In genomic region chr12:9468998-9469397, GRCh38 we compare ENCODE assay signal across 8 cellular contexts.
DNase-seq lines count a peak whose midpoint lies in the region; ATAC-seq, FAIRE-seq and TF ChIP-seq lines count a peak whose summit lies in the region.
"Not testable (repeated sequence)": the region's sequence is repeated elsewhere in the genome, so short reads cannot be mapped to it uniquely, and the experiment has no call there.

No MANE protein-coding gene starts in this region.

- intact Hi-C loops in esophagus squamous epithelium (cut with DNase I); kidney (cut with DNase I); aorta (cut with DNase I): not testable (repeated sequence)

- H3K79me2 ChIP-seq in MM.1S (ENCODE audit: low read length), result not testable (repeated sequence)

- not testable (repeated sequence) for H3K27me3 Mint-ChIP-seq in progenitor cell of endocrine pancreas

- not testable (repeated sequence) for H3K27me3 ChIP-seq in MM.1S (replicated peaks; ENCODE audit: insufficient read depth, low read length); esophagus squamous epithelium; aorta (ENCODE audit: control insufficient read depth in 1 of 2, insufficient read depth in 2 of 2, low read length in 1 of 2)

- in situ Hi-C loops in G401 (cut with HindIII; ENCODE audit: low sequenced_read_pairs), result not testable (repeated sequence)

- H3K9ac ChIP-seq in MM.1S (ENCODE audit: low read length); kidney (ENCODE audit: low read length in 2 of 2): not testable (repeated sequence)

- H3K4me1 ChIP-seq in MM.1S (ENCODE audit: low read length); esophagus squamous epithelium; kidney (ENCODE audit: control insufficient read depth in 1 of 2, insufficient read depth in 1 of 2, low read depth in 1 of 2, low read length in 2 of 2); aorta (ENCODE audit: control insufficient read depth in 1 of 2, insufficient read depth in 2 of 2, low read length in 2 of 2): not testable (repeated sequence)

- TF ChIP-seq CTCF in MM.1S (IDR thresholded peaks at IDR 0.05; ENCODE audit: low read length) (peak; percentile 28), esophagus squamous epithelium (IDR thresholded peaks at IDR 0.05) (peak in 5 of 6 experiments; percentile 43 to 62 (median 54)), kidney (IDR thresholded peaks at IDR 0.05; ENCODE audit: borderline replicate concordance, extremely low read depth, insufficient read depth) (peak; percentile 20), progenitor cell of endocrine pancreas (IDR thresholded peaks at IDR 0.05; ENCODE audit: unreplicated experiment) (peak; percentile 63)

- H3K9me2 ChIP-seq in MM.1S (replicated peaks; ENCODE audit: insufficient read depth, low read length), result not testable (repeated sequence)

- not testable (repeated sequence) for H3K4me3 ChIP-seq in MM.1S (ENCODE audit: low read length); esophagus squamous epithelium; kidney (ENCODE audit: low read length in 2 of 2); aorta (ENCODE audit: low read length in 2 of 2)

- not testable (repeated sequence) for TF ChIP-seq POLR2A in esophagus squamous epithelium (IDR thresholded peaks at IDR 0.05)

- peak; percentile 18 for DNase-seq in G401 (ENCODE audit: low spot score)
- DNase-seq in MM.1S, result peak; percentile 22
- peak; percentile 29 for DNase-seq in SK-N-DZ (ENCODE audit: low spot score)
- DNase-seq in activated effector memory CD4-positive, alpha-beta T cell treated with anti-CD3 and anti-CD28 coated beads, Interleukin-2, amount 50 U/mL, for 16 hours, result peak; percentile 68
- not testable (repeated sequence) for DNase-seq in esophagus squamous epithelium (lab: John Stamatoyannopoulos, UW)
- peak; percentile 74 for DNase-seq in kidney
- peak; percentile 45 for DNase-seq in progenitor cell of endocrine pancreas (ENCODE audit: low spot score, unreplicated experiment)
- peak; percentile 70 to 77 for DNase-seq in aorta

- H3K4me2 ChIP-seq in MM.1S (ENCODE audit: low read depth, low read length), result not testable (repeated sequence)

- ATAC-seq in aorta (ENCODE audit: low FRiP score), result not testable (repeated sequence)

- not testable (repeated sequence) for H3K36me3 Mint-ChIP-seq in progenitor cell of endocrine pancreas (ENCODE audit: insufficient read depth)

- not testable (repeated sequence) for H3K27ac Mint-ChIP-seq in progenitor cell of endocrine pancreas

- not testable (repeated sequence) for H3K9me3 Mint-ChIP-seq in progenitor cell of endocrine pancreas (ENCODE audit: low read depth)

- H3K36me3 ChIP-seq in MM.1S (replicated peaks; ENCODE audit: insufficient read depth, low read length); esophagus squamous epithelium; kidney (ENCODE audit: control insufficient read depth in 1 of 2, insufficient read depth in 2 of 2, low read length in 2 of 2); aorta (ENCODE audit: control insufficient read depth in 1 of 2, insufficient read depth in 2 of 2, low read length in 1 of 2): not testable (repeated sequence)

- not testable (repeated sequence) for FAIRE-seq in kidney (lab: Jason Lieb, UNC)

- not testable (repeated sequence) for H3K27ac ChIP-seq in MM.1S (ENCODE audit: low read length); esophagus squamous epithelium; kidney (ENCODE audit: low read depth in 2 of 2, low read length in 2 of 2); aorta (ENCODE audit: low read depth in 1 of 2, low read length in 2 of 2)

- H3F3A ChIP-seq in MM.1S (ENCODE audit: insufficient read depth, low read length), result not testable (repeated sequence)

- not testable (repeated sequence) for H4K20me1 ChIP-seq in MM.1S (ENCODE audit: insufficient read depth, low read length)

- H3K4me3 Mint-ChIP-seq in progenitor cell of endocrine pancreas (ENCODE audit: low read depth), result not testable (repeated sequence)

- H2AFZ ChIP-seq in MM.1S (ENCODE audit: low read length), result not testable (repeated sequence)

- H3K4me1 Mint-ChIP-seq in progenitor cell of endocrine pancreas (ENCODE audit: low read depth), result not testable (repeated sequence)

- WGBS in esophagus squamous epithelium, 2 donors, result 56 to 67% methylated on average over 3 to 5 of the region's 6 CpGs
- WGBS in aorta, 2 donors, result 57 to 59% methylated on average over 6 of the region's 6 CpGs

- H3K9me3 ChIP-seq in MM.1S (replicated peaks; ENCODE audit: insufficient read depth, low read length); esophagus squamous epithelium; kidney (ENCODE audit: control insufficient read depth in 1 of 2, low read length in 2 of 2); aorta (ENCODE audit: control insufficient read depth, low read length): not testable (repeated sequence)
